In the genomic region with DNA sequence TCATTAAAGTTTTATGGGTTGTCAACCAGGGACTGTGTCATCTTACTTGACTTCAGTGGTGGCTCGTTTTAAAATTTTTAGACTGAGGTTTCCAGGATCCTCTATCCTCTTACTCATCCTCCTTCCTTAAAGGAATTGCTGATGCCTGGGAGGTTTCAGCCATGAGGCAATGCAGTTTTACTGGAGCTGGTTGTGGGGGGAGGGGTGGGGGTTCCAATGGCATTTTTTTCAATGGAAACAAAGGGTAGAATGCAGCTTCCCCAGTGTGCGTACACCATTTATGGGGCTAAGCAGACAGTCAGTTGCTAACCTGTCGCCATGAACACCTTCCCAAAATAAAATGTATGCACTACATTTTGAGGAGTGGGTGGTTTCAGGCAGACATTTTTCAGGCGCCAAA, we compare ENCODE assay signal across 27 cellular contexts.
A peak's percentile ranks its signal among the peaks of the same experiment; 100 is the strongest.
DNase-seq lines count a peak whose midpoint lies in the region; ATAC-seq, FAIRE-seq and TF ChIP-seq lines count a peak whose summit lies in the region.
"Had no signal": no experiment of that assay in that cellular context is flagged by ENCODE, and none has a peak within 500 bp of the region (broad histone marks: within the 10 kb centered on the region; RNA-seq: fewer than 3 reads in every experiment).

No MANE protein-coding gene starts in this region.

- no peak for TF ChIP-seq EP300 in SK-N-SH (IDR thresholded peaks at IDR 0.05; ENCODE audit: borderline replicate concordance in 1 of 2, low read depth in 1 of 2, low read length in 1 of 2)

- H3K4me1 ChIP-seq in SK-N-SH (ENCODE audit: control insufficient read depth in 1 of 2, insufficient read depth in 2 of 2, low read depth in 1 of 2, low read length in 1 of 2): no peaks in the 10 kb centered on the region
- H3K4me1 ChIP-seq: BLaER1 treated with 17β-estradiol and CSF1 and Interleukin-3, amounts not matched to agents 10 nM and 100 nM; stomach; upper lobe of left lung had no signal

- no peak overlapping the region for H3K4me2 ChIP-seq in SK-N-SH
- H3K4me2 ChIP-seq: BLaER1 treated with 17β-estradiol and CSF1 and Interleukin-3, amounts not matched to agents 10 nM and 100 nM had no signal

- no peak overlapping the region for H3K4me3 ChIP-seq in SK-N-SH (ENCODE audit: low read depth in 2 of 2, low read length in 1 of 2)
- H3K4me3 ChIP-seq: BLaER1 treated with 17β-estradiol and CSF1 and Interleukin-3, amounts not matched to agents 10 nM and 100 nM; sigmoid colon; stomach; upper lobe of left lung had no signal

- POLR2A ChIA-PET in SK-N-SH (lab: Yijun Ruan, JAX): no interaction called here
- POLR2A ChIA-PET in WTC11 (lab: Charles Lee): interaction anchor here (0.8 to 0.9 kb wide), 2 partner anchors 13 to 243 kb away, joined by 3 to 4 read pairs; no protein-coding TSS in a partner anchor

- no peaks in the 10 kb centered on the region for H3K27me3 Mint-ChIP-seq in WTC11 (ENCODE audit: low read depth)

- ATAC-seq in SK-N-SH treated with all-trans-retinoic acid at 6 μM for 48 hours: peak; percentile 50; the same call in 2 of the 3 replicates
- peak; percentile 77 for ATAC-seq in WTC11
- no peak for ATAC-seq in GM21576 (IDR thresholded peaks at IDR 0.05; ENCODE audit: unreplicated experiment)
- ATAC-seq: natural killer cell treated with Interleukin-12 subunit alpha and Interleukin-12 subunit beta and Interleukin-15 and Interleukin-18, amount 100 ng/mL, for 72 hours had no signal

- no peaks in the 10 kb centered on the region for H3K9me3 ChIP-seq in SK-N-SH
- H3K9me3 ChIP-seq: BLaER1 treated with 17β-estradiol and CSF1 and Interleukin-3, amounts not matched to agents 10 nM and 100 nM; sigmoid colon; stomach; upper lobe of left lung had no signal

- no peak overlapping the region for H3K9ac ChIP-seq in SK-N-SH
- H3K9ac ChIP-seq: BLaER1 treated with 17β-estradiol and CSF1 and Interleukin-3, amounts not matched to agents 10 nM and 100 nM had no signal

- H4K20me1 ChIP-seq in SK-N-SH (ENCODE audit: insufficient read depth): no peaks in the 10 kb centered on the region
- H4K20me1 ChIP-seq: BLaER1 treated with 17β-estradiol and CSF1 and Interleukin-3, amounts not matched to agents 10 nM and 100 nM had no signal

- no peaks in the 10 kb centered on the region for H3K79me2 ChIP-seq in SK-N-SH (ENCODE audit: insufficient read depth)

- no peak overlapping the region for H2AFZ ChIP-seq in SK-N-SH (ENCODE audit: low read depth)

- H3K27me3 ChIP-seq in SK-N-SH (ENCODE audit: insufficient read depth): no peaks in the 10 kb centered on the region
- H3K27me3 ChIP-seq: BLaER1 treated with 17β-estradiol and CSF1 and Interleukin-3, amounts not matched to agents 10 nM and 100 nM; sigmoid colon; stomach; upper lobe of left lung had no signal

- H3F3A ChIP-seq in SK-N-SH (replicated peaks; ENCODE audit: insufficient read depth): no peaks in the 10 kb centered on the region

- no peaks in the 10 kb centered on the region; the same call in 1 of the 2 replicates for H3K36me3 Mint-ChIP-seq in WTC11
- H3K36me3 Mint-ChIP-seq: natural killer cell treated with Interleukin-12 subunit alpha and Interleukin-12 subunit beta and Interleukin-15 and Interleukin-18, amount 100 ng/mL, for 72 hours had no signal

- no peaks in the 10 kb centered on the region for H3K9me2 ChIP-seq in SK-N-SH

- DNase-seq in SK-N-SH (no peak), WTC11 (ENCODE audit: low spot score) (peak; percentile 33), iPS-NIHi7 (ENCODE audit: extremely low spot score) (peak; percentile 55), frontal cortex (ENCODE audit: low spot score in 2 of 2) (no peak), SHP77 treated with DMSO at 0.1 percent for 48 hours (lab: John Stamatoyannopoulos, UW) (no peak), HUDEP-2 (lab: John Stamatoyannopoulos, UW; ENCODE audit: unreplicated experiment in 76 of 76) (no peak)
- DNase-seq: 8988T; amygdala; effector memory CD4-positive, alpha-beta T cell; Karpas-422; kidney; NCI-H1092 treated with DMSO at 0.1 percent for 48 hours; NCI-H2081; NCI-H524 treated with DMSO at 0.1 percent for 48 hours; OCI-M1; posterior cingulate gyrus; SHP77; sigmoid colon; stimulated activated CD4-positive, alpha-beta T cell treated with anti-CD3 and anti-CD28 coated beads, Interleukin-1b, Interleukin-23, amount 100 ng/mL, for 48 hours; stomach; upper lobe of left lung had no signal

- no peak for TF ChIP-seq RAD21 in SK-N-SH (IDR thresholded peaks at IDR 0.05; ENCODE audit: low read length)

- no peak overlapping the region for H3K27ac ChIP-seq in SK-N-SH (ENCODE audit: low read depth in 2 of 2, low read length in 1 of 2)
- H3K27ac ChIP-seq: BLaER1 treated with 17β-estradiol and CSF1 and Interleukin-3, amounts not matched to agents 10 nM and 100 nM; stomach; upper lobe of left lung had no signal

- CTCF ChIA-PET in SK-N-SH (lab: Yijun Ruan, JAX) (no interaction called here), WTC11 (lab: Charles Lee) (interaction anchor here (1.0 kb wide), 1 partner anchor 72 kb away, joined by 3 read pairs; no protein-coding TSS in a partner anchor)

- H3K36me3 ChIP-seq in SK-N-SH (replicated peaks in 1 of 2; ENCODE audit: control insufficient read depth in 1 of 2, insufficient read depth in 2 of 2, low read length in 1 of 2): no peaks in the 10 kb centered on the region
- H3K36me3 ChIP-seq: BLaER1 treated with 17β-estradiol and CSF1 and Interleukin-3, amounts not matched to agents 10 nM and 100 nM; upper lobe of left lung had no signal

- no peak for FAIRE-seq in frontal cortex (lab: Jason Lieb, UNC)
- FAIRE-seq: kidney had no signal

- TF ChIP-seq CTCF in SK-N-SH (IDR thresholded peaks at IDR 0.05): no peak
- no peak for TF ChIP-seq CTCF in WTC11 (IDR thresholded peaks at IDR 0.05)

- WGBS in SK-N-SH (ENCODE audit: low lambda C conversion rate): 74% methylated on average over 4 of the region's 4 CpGs

- peak overlapping the region; percentile 87 for H3K27ac Mint-ChIP-seq in WTC11
- H3K27ac Mint-ChIP-seq: memory B cell; natural killer cell treated with Interleukin-12 subunit alpha and Interleukin-12 subunit beta and Interleukin-15 and Interleukin-18, amount 100 ng/mL, for 72 hours; T-helper 1 cell treated with Interleukin-12 subunit alpha and Interleukin-12 subunit beta and Interleukin-4 antibody, amounts not matched to agents 30 μg/mL and 1 μg/mL, for 36 hours had no signal

- H3K9me3 Mint-ChIP-seq in WTC11: peaks cover 19% of the 10 kb centered on the region
- H3K9me3 Mint-ChIP-seq: natural killer cell treated with Interleukin-12 subunit alpha and Interleukin-12 subunit beta and Interleukin-15 and Interleukin-18, amount 100 ng/mL, for 72 hours; T-helper 1 cell treated with Interleukin-12 subunit alpha and Interleukin-12 subunit beta and Interleukin-4 antibody, amounts not matched to agents 30 μg/mL and 1 μg/mL, for 36 hours had no signal

- peaks cover 26% of the 10 kb centered on the region for H3K4me1 Mint-ChIP-seq in WTC11
- H3K4me1 Mint-ChIP-seq: memory B cell had no signal

- peak overlapping the region; percentile 35 for H3K4me3 Mint-ChIP-seq in WTC11
- H3K4me3 Mint-ChIP-seq: memory B cell; natural killer cell treated with Interleukin-12 subunit alpha and Interleukin-12 subunit beta and Interleukin-15 and Interleukin-18, amount 100 ng/mL, for 72 hours; T-helper 1 cell treated with Interleukin-12 subunit alpha and Interleukin-12 subunit beta and Interleukin-4 antibody, amounts not matched to agents 30 μg/mL and 1 μg/mL, for 36 hours had no signal

TF ChIP-seq in SK-N-SH treated with all-trans-retinoic acid at 6 μM for 48 hours, 23 proteins besides CTCF, POLR2A, EP300 and RAD21 (continues in another document):
- no peak for TF ChIP-seq TCF4 (CRISPR knock-in tag; IDR thresholded peaks at IDR 0.05; ENCODE audit: borderline replicate concordance)
- TF ChIP-seq ISL1 (CRISPR knock-in tag; IDR thresholded peaks at IDR 0.05): peak; percentile 9; the same call in 1 of the 2 replicates

TF ChIP-seq in SK-N-SH, 30 proteins besides CTCF, POLR2A, EP300 and RAD21 (continues in another document):
- TF ChIP-seq NFIC (IDR thresholded peaks at IDR 0.05; ENCODE audit: borderline replicate concordance): no peak
- TF ChIP-seq POLR2AphosphoS5 (IDR thresholded peaks at IDR 0.05; ENCODE audit: low read depth, low read length): no peak
- TF ChIP-seq, protein P1, sequence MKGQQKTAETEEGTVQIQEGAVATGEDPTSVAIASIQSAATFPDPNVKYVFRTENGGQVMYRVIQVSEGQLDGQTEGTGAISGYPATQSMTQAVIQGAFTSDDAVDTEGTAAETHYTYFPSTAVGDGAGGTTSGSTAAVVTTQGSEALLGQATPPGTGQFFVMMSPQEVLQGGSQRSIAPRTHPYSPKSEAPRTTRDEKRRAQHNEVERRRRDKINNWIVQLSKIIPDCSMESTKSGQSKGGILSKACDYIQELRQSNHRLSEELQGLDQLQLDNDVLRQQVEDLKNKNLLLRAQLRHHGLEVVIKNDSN (IDR thresholded peaks at IDR 0.05; ENCODE audit: borderline replicate concordance, low read depth): no peak
- TF ChIP-seq NRF1 (IDR thresholded peaks at IDR 0.05; ENCODE audit: low read depth, low read length): no peak
- TF ChIP-seq MEF2A (IDR thresholded peaks at IDR 0.05; ENCODE audit: borderline replicate concordance, low read depth): no peak

TF ChIP-seq in WTC11, 78 proteins besides CTCF, POLR2A, EP300 and RAD21:
- TF ChIP-seq ZSCAN18 (CRISPR knock-in tag; IDR thresholded peaks at IDR 0.05): 0 out of 2 replicates have a peak, but pooled peaks have one; percentile 10
- no peak for TF ChIP-seq SMAD3 (CRISPR knock-in tag; IDR thresholded peaks at IDR 0.05; ENCODE audit: borderline replicate concordance)

Comparison
In these comparisons a context has a peak if more than half of its experiments do, and no peak if none do; other contexts are left out.
1. DNase-seq: peak in WTC11 (single experiment) and iPS-NIHi7 (single experiment); none in SK-N-SH (single experiment), frontal cortex (0 of 2), SHP77 treated with DMSO at 0.1 percent for 48 hours (single experiment) and HUDEP-2 (0 of 76).